1 cellular context compared by ENCODE assay signal in the genomic region with DNA sequence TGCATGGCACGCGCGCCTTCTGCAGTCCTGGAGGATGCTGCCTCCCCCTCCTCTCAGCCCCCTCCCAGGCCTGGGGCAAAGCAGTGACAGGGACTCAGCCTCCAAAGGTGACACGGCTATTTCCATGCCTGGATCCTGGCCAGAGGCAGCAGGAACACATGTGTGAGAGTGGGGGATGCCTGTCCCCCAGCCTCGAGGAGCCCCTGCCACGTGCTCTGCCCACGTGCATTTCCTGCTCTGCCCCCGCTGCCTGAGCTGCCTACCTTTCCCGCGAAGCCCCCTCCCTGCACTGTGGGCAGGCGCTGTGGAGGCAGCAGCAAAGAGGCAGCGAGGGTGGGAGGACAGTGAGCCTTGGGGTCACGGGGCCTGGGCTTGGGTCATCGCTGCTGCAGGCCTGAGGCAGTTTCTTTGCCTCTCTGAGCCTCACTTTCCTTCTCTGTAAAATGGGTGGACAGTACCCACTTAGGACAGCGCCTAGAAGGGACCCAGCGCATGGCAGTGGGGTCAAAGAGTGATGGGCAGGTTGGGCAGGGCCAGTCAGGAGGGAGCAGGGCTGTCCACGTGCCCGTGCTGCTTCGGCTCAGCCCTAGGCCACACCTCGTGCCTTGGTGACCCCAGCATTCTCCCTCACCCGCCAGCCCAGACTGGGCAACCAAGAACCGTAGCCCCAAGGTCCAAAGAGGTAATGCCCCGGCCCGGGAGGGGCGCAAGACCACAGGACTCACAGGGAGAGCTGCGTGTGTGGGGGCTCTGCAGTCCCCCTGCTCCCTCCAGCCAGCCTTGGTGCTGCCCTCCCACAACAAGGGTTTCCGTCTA.
TF ChIP-seq lines count a peak whose summit lies in the region.

No MANE protein-coding gene starts in this region.

TF ChIP-seq in K562, 482 proteins besides CTCF, POLR2A, EP300 and RAD21:
- TF ChIP-seq NFIC (IDR thresholded peaks at IDR 0.05) (peak; percentile 31; the same call in 1 of the 2 replicates), HNRNPK (IDR thresholded peaks at IDR 0.05; ENCODE audit: low read depth, low read length, poor library complexity, severe bottlenecking) (no peak), RFX1 (IDR thresholded peaks at IDR 0.05) (no peak), JUN (IDR thresholded peaks at IDR 0.05; ENCODE audit: borderline replicate concordance, low read depth, low read length) (no peak), JUN (CRISPR knock-in tag; IDR thresholded peaks at IDR 0.05; ENCODE audit: borderline replicate concordance) (no peak), ZBTB7A (IDR thresholded peaks at IDR 0.05; ENCODE audit: borderline replicate concordance, control insufficient read depth, low read depth, low read length) (0 out of 2 replicates have a peak, but pooled peaks have one; percentile 30), HNRNPLL (IDR thresholded peaks at IDR 0.05; ENCODE audit: low read depth, low read length, poor library complexity, severe bottlenecking) (no peak)
- TF ChIP-seq, protein P1, sequence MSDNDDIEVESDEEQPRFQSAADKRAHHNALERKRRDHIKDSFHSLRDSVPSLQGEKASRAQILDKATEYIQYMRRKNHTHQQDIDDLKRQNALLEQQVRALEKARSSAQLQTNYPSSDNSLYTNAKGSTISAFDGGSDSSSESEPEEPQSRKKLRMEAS (CRISPR knock-in tag; IDR thresholded peaks at IDR 0.05): no peak
